ENCODE assay signal across 9 cellular contexts in the genomic region with DNA sequence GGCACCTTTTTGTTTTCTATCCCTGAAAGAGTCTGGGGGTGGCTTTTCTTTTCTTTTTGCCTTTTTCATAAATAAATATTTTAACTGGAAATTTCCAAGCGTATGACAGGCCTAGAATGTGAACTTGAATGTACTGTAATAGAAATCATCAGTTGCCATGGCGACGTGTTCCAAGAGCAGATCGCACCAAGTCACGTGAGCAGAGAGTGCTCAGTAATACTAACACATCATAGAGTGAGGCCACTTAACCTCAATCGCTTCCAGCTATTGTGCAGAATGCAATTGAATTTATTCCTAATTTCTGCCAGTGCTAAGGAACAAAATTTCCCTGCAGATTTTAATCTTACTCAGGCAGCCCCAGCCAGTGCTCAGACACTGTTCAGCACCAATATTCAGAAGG. TPM values are rescaled to one million over a fixed set of nuclear protein-coding genes. Genes with fewer than 3 reads are reported as not detected.
DNase-seq lines count a peak whose midpoint lies in the region; ATAC-seq lines count a peak whose summit lies in the region.
"Had no signal": no experiment of that assay in that cellular context is flagged by ENCODE, and none has a peak within 500 bp of the region (broad histone marks: within the 10 kb centered on the region; RNA-seq: fewer than 3 reads in every experiment).

No MANE protein-coding gene starts in this region.

- peak; percentile 45 for DNase-seq in EL
- peak; percentile 64 for DNase-seq in NCI-H345 treated with DMSO at 0.1 percent for 48 hours (lab: John Stamatoyannopoulos, UW; ENCODE audit: unreplicated experiment)
- peak; percentile 92 for DNase-seq in fibroblast of gingiva (ENCODE audit: low read depth)
- DNase-seq in pulmonary artery endothelial cell (ENCODE audit: low read depth, low spot score): peak; percentile 80
- no peak for DNase-seq in stimulated activated CD4-positive, alpha-beta T cell treated with anti-CD3 and anti-CD28 coated beads, Interleukin-4, amount 100 ng/mL, for 24 hours
- DNase-seq: NCI-H2081 treated with DMSO at 0.1 percent for 48 hours had no signal

- ATAC-seq in GM19351 (IDR thresholded peaks at IDR 0.05; ENCODE audit: unreplicated experiment): no peak
- no peak for ATAC-seq in GM19328 (IDR thresholded peaks at IDR 0.05; ENCODE audit: unreplicated experiment)
- no peak for ATAC-seq in GM18873 (IDR thresholded peaks at IDR 0.05; ENCODE audit: low FRiP score, unreplicated experiment)

RNA-seq across cellular contexts. Expression of a gene that starts 26.1 kb away (rescaled TPM):
- 0.21 and 0.33 TPM in 2 replicates for total RNA-seq in pulmonary artery endothelial cell
